In the genomic region with DNA sequence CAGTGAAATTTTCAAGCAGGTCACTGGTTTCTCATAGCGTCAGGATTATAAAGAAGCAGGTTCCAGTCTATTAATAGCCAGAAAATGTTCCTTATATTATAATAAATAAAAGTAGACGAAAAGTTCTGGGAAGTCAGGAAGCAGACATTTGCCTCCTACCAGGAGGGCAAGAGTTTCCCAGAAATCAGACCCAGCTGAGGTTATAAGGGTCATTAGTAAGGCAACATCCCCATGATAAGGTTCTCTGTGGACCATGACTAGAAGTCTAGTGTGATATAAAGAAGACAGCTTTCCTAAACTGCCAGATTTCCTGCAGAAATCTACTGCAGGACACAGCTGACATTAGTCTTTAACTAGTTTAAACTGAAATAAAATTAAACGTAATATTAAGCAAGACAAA, we compare ENCODE assay signal across 18 cellular contexts.
DNase-seq lines count a peak whose midpoint lies in the region; ATAC-seq, FAIRE-seq and TF ChIP-seq lines count a peak whose summit lies in the region.
"Had no signal": no experiment of that assay in that cellular context is flagged by ENCODE, and none has a peak within 500 bp of the region (broad histone marks: within the 10 kb centered on the region; RNA-seq: fewer than 3 reads in every experiment).

No MANE protein-coding gene starts in this region.

- no peak overlapping the region for H3K9ac ChIP-seq in liver (ENCODE audit: low read depth in 1 of 2, low read length in 2 of 2)
- H3K9ac ChIP-seq in HepG2 (ENCODE audit: insufficient read depth, low read depth, low read length), result no peak overlapping the region
- no peak overlapping the region for H3K9ac ChIP-seq in mesendoderm (ENCODE audit: low read length)
- H3K9ac ChIP-seq: GM23248 had no signal

- H4K20me1 ChIP-seq in HepG2 (ENCODE audit: insufficient read depth, low read length), result no peaks in the 10 kb centered on the region

- TF ChIP-seq CTCF in liver (IDR thresholded peaks at IDR 0.05; ENCODE audit: low read depth, low read length, missing input control) (no peak), HepG2 (CRISPR knock-in tag; IDR thresholded peaks at IDR 0.05) (no peak), right lobe of liver (IDR thresholded peaks at IDR 0.05) (no peak), lower lobe of right lung (IDR thresholded peaks at IDR 0.05) (no peak)

- POLR2A ChIA-PET in HepG2 (lab: Yijun Ruan, JAX), result no interaction called here

- CTCF ChIA-PET in HepG2 (lab: Yijun Ruan, JAX; ENCODE audit: low intra/inter-chr PET ratio, low total read pairs), result no interaction called here

- no peaks in the 10 kb centered on the region for H3K79me1 ChIP-seq in mesendoderm (ENCODE audit: low read length)

- ATAC-seq in HepG2, result no peak
- peak; percentile 38 to 76 (median 59) for ATAC-seq in right lobe of liver
- no peak for ATAC-seq in lower lobe of right lung

- no peak overlapping the region for H4K8ac ChIP-seq in mesendoderm (ENCODE audit: low read depth, low read length)

- H4K5ac ChIP-seq in mesendoderm (ENCODE audit: low read length), result no peak overlapping the region

- no peaks in the 10 kb centered on the region for H3K79me2 ChIP-seq in HepG2 (ENCODE audit: insufficient read depth, low read length)
- no peaks in the 10 kb centered on the region for H3K79me2 ChIP-seq in mesendoderm (ENCODE audit: control insufficient read depth, insufficient read depth, low read length)

- in situ Hi-C loops in HepG2 (cut with HindIII; ENCODE audit: extremely low pct_ligation_motif_present, low pct_unique_long_range_greater_than_20kb), result no loop called here

- H3K36me3 ChIP-seq in liver (ENCODE audit: control insufficient read depth in 4 of 4, insufficient read depth in 3 of 4, low read depth in 1 of 4, low read length in 3 of 4) (no peaks in the 10 kb centered on the region), HepG2 (replicated peaks in 1 of 2; ENCODE audit: control insufficient read depth in 1 of 2, insufficient read depth in 2 of 2, low read length in 2 of 2) (no peaks in the 10 kb centered on the region), right lobe of liver (no peaks in the 10 kb centered on the region), lower lobe of right lung (no peaks in the 10 kb centered on the region), mesendoderm (ENCODE audit: control insufficient read depth, insufficient read depth, low read length) (no peaks in the 10 kb centered on the region)

- no TSS peak for BruUV-seq in HepG2 (replicated peaks; lab: Mats Ljungman, UMichigan)

- FAIRE-seq in HepG2 (lab: Jason Lieb, UNC), result no peak
- FAIRE-seq: GM12892, GM18507 had no signal

- TF ChIP-seq EP300 in HepG2 (IDR thresholded peaks at IDR 0.05; ENCODE audit: low read depth in 2 of 2, low read length in 2 of 2) (no peak), HepG2 (CRISPR knock-in tag; IDR thresholded peaks at IDR 0.05; ENCODE audit: borderline replicate concordance) (no peak)

- no peak overlapping the region for H3K4me3 ChIP-seq in liver (ENCODE audit: low read depth in 1 of 3, low read length in 3 of 3)
- no peak overlapping the region for H3K4me3 ChIP-seq in HepG2 (replicated peaks in 1 of 3; ENCODE audit: insufficient read depth in 1 of 3, low read depth in 2 of 3, low read length in 3 of 3)
- H3K4me3 ChIP-seq in right lobe of liver, result no peak overlapping the region
- H3K4me3 ChIP-seq in lower lobe of right lung, result no peak overlapping the region
- H3K4me3 ChIP-seq in mesendoderm (ENCODE audit: low read length), result no peak overlapping the region
- H3K4me3 ChIP-seq: GM23248 had no signal

- H3K4me1 ChIP-seq in liver (ENCODE audit: control insufficient read depth in 4 of 4, insufficient read depth in 4 of 4, low read length in 3 of 4) (no peaks in the 10 kb centered on the region), HepG2 (ENCODE audit: insufficient read depth, low read length) (no peaks in the 10 kb centered on the region), right lobe of liver (no peaks in the 10 kb centered on the region), lower lobe of right lung (no peaks in the 10 kb centered on the region), mesendoderm (ENCODE audit: control insufficient read depth, low read depth, low read length) (no peaks in the 10 kb centered on the region)

- no peak overlapping the region for H3K23ac ChIP-seq in mesendoderm (ENCODE audit: low read length)

- no peak overlapping the region for H2BK5ac ChIP-seq in mesendoderm (ENCODE audit: low read length)

- no peak overlapping the region for H2BK120ac ChIP-seq in mesendoderm (ENCODE audit: low read depth, low read length)

- TF ChIP-seq POLR2A in HepG2 (IDR thresholded peaks at IDR 0.05; ENCODE audit: insufficient read depth in 1 of 2, low read depth in 2 of 2, low read length in 2 of 2), result no peak
- no peak for TF ChIP-seq POLR2A in right lobe of liver (IDR thresholded peaks at IDR 0.05)

- no peak overlapping the region for H2AK5ac ChIP-seq in mesendoderm (ENCODE audit: low read length)

- intact Hi-C loops in HepG2 (cut with micrococcal nuclease; ENCODE audit: unreplicated experiment) (no loop called here), right lobe of liver (cut with DNase I) (no loop called here), lower lobe of right lung (cut with DNase I) (no loop called here)

- H3K4ac ChIP-seq in mesendoderm (ENCODE audit: low read depth, low read length), result no peak overlapping the region

- H3K9me3 ChIP-seq in liver (ENCODE audit: control insufficient read depth in 4 of 4, low read length in 3 of 4) (no peaks in the 10 kb centered on the region), HepG2 (ENCODE audit: low read length) (no peaks in the 10 kb centered on the region), right lobe of liver (peaks cover 0 to 2% (median 0%) of the 10 kb centered on the region in 4 donors), lower lobe of right lung (no peaks in the 10 kb centered on the region)

- TF ChIP-seq RAD21 in liver (IDR thresholded peaks at IDR 0.05) (peak in 1 of 2 donors; percentile 18), HepG2 (CRISPR knock-in tag; IDR thresholded peaks at IDR 0.05) (no peak)

- no peak overlapping the region for H2AFZ ChIP-seq in HepG2 (ENCODE audit: low read length)
- H2AFZ ChIP-seq: GM23248 had no signal

- no peak overlapping the region for H3K4me2 ChIP-seq in HepG2 (ENCODE audit: low read depth, low read length)
- H3K4me2 ChIP-seq in mesendoderm (ENCODE audit: low read length), result no peak overlapping the region

- no peak overlapping the region for H2BK15ac ChIP-seq in mesendoderm (replicated peaks; ENCODE audit: low read depth)

- H3K27me3 ChIP-seq in liver (ENCODE audit: control insufficient read depth in 4 of 4, insufficient read depth in 4 of 4, low read length in 3 of 4), result no peaks in the 10 kb centered on the region
- H3K27me3 ChIP-seq in HepG2 (ENCODE audit: control insufficient read depth in 1 of 2, insufficient read depth in 2 of 2, low read length in 2 of 2), result no peaks in the 10 kb centered on the region
- no peaks in the 10 kb centered on the region for H3K27me3 ChIP-seq in right lobe of liver
- no peaks in the 10 kb centered on the region for H3K27me3 ChIP-seq in lower lobe of right lung (ENCODE audit: low read depth)
- no peaks in the 10 kb centered on the region for H3K27me3 ChIP-seq in mesendoderm (ENCODE audit: insufficient read depth, low read length, poor library complexity)

- WGBS in liver, result 78% methylated on average over 3 of the region's 3 CpGs
- 1% methylated on average over 3 of the region's 3 CpGs for WGBS in HepG2 (ENCODE audit: low lambda C conversion rate)
- 37% methylated on average over 3 of the region's 3 CpGs for WGBS in right lobe of liver (ENCODE audit: insufficient coverage, low coverage, low lambda C conversion rate, missing lambda C conversion rate)
- no CpG with 5 or more reads among the region's 3 CpGs for WGBS in mesendoderm (ENCODE audit: extremely low coverage, insufficient coverage, low lambda C conversion rate)

- DNase-seq in HepG2 (ENCODE audit: low spot score), result no peak
- DNase-seq in dermis blood vessel endothelial cell, result peak; percentile 52
- no peak for DNase-seq in right lobe of liver
- no peak for DNase-seq in lower lobe of right lung
- no peak for DNase-seq in mesendoderm
- DNase-seq: C1 segment of cervical spinal cord; CD4-positive, CD25-positive, alpha-beta regulatory T cell; CD8-positive, alpha-beta memory T cell; COR-L47; DMS 273 treated with DMSO at 0.1 percent for 48 hours; DMS53; DND-41; EL; GM23248; HCEC 1CT had no signal

- H3K27ac ChIP-seq in liver (ENCODE audit: low read depth in 1 of 2, low read length in 2 of 2), result no peak overlapping the region
- no peak overlapping the region for H3K27ac ChIP-seq in HepG2 (ENCODE audit: extremely low read length, insufficient read depth, low read length)
- no peak overlapping the region for H3K27ac ChIP-seq in right lobe of liver
- no peak overlapping the region for H3K27ac ChIP-seq in lower lobe of right lung
- H3K27ac ChIP-seq in mesendoderm (ENCODE audit: low read depth, low read length), result no peak overlapping the region
- H3K27ac ChIP-seq: GM23248 had no signal

- H3K18ac ChIP-seq in mesendoderm (ENCODE audit: low read length), result no peak overlapping the region

- no peak overlapping the region for H3K56ac ChIP-seq in mesendoderm (ENCODE audit: low read length)

TF ChIP-seq in liver, 16 proteins besides CTCF, POLR2A, EP300 and RAD21 (continues in another document):
- TF ChIP-seq NR2F2 (IDR thresholded peaks at IDR 0.05), result peak; percentile 96

TF ChIP-seq in HepG2, 621 proteins besides CTCF, POLR2A, EP300 and RAD21 (continues in another document):
- TF ChIP-seq ZNF224 (CRISPR knock-in tag; IDR thresholded peaks at IDR 0.05) (no peak), ZSCAN20 (CRISPR knock-in tag; IDR thresholded peaks at IDR 0.05; ENCODE audit: borderline replicate concordance) (no peak), MED13 (CRISPR knock-in tag; IDR thresholded peaks at IDR 0.05) (no peak), PTBP1 (IDR thresholded peaks at IDR 0.05; ENCODE audit: low read depth, low read length, poor library complexity, severe bottlenecking) (no peak), ZNF484 (CRISPR knock-in tag; IDR thresholded peaks at IDR 0.05; ENCODE audit: borderline replicate concordance, low read depth) (no peak)
- TF ChIP-seq, protein P1, sequence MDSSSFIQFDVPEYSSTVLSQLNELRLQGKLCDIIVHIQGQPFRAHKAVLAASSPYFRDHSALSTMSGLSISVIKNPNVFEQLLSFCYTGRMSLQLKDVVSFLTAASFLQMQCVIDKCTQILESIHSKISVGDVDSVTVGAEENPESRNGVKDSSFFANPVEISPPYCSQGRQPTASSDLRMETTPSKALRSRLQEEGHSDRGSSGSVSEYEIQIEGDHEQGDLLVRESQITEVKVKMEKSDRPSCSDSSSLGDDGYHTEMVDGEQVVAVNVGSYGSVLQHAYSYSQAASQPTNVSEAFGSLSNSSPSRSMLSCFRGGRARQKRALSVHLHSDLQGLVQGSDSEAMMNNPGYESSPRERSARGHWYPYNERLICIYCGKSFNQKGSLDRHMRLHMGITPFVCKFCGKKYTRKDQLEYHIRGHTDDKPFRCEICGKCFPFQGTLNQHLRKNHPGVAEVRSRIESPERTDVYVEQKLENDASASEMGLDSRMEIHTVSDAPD (CRISPR knock-in tag; IDR thresholded peaks at IDR 0.05), result no peak

Comparison
In these comparisons a context has a peak if more than half of its experiments do, and no peak if none do; other contexts are left out.
1. ATAC-seq: peak in right lobe of liver (4 of 4); none in HepG2 (single experiment) and lower lobe of right lung (0 of 2).